11 cellular contexts compared by ENCODE assay signal in the genomic region with DNA sequence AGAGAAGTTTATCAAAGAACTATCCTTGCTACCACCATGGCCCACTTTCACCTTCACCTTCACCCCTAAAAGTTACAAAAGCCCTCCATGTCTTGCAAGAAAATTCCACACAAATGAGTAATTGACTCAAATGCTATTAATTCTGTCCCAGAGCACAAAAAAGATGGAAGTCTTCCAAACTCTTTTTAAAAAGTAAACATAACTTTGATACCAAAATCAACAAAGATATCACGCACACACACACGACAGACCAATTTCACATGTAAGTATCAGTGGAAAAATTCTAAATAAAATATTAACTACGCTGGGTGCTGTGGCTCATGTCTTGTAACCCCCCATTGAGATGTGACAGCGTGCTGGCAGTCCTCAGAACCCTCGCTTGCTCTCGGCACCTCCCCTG. TPM values are rescaled to one million over a fixed set of nuclear protein-coding genes. Genes with fewer than 3 reads are reported as not detected.
A peak's percentile ranks its signal among the peaks of the same experiment; 100 is the strongest.
DNase-seq lines count a peak whose midpoint lies in the region; ATAC-seq and TF ChIP-seq lines count a peak whose summit lies in the region.
"Had no signal": no experiment of that assay in that cellular context is flagged by ENCODE, and none has a peak within 500 bp of the region (broad histone marks: within the 10 kb centered on the region; RNA-seq: fewer than 3 reads in every experiment).

No MANE protein-coding gene starts in this region.

- no peak for TF ChIP-seq CTCF in left ventricle myocardium inferior (IDR thresholded peaks at IDR 0.05; ENCODE audit: borderline replicate concordance)
- TF ChIP-seq CTCF in ascending aorta (IDR thresholded peaks at IDR 0.05): no peak
- no peak for TF ChIP-seq CTCF in vagina (IDR thresholded peaks at IDR 0.05)

- intact Hi-C loops in left ventricle myocardium inferior (cut with micrococcal nuclease) (no loop called here), right cardiac atrium (cut with DNase I) (no loop called here), ascending aorta (cut with DNase I) (no loop called here), vagina (cut with DNase I) (no loop called here)

- no peaks in the 10 kb centered on the region for H3K9me3 ChIP-seq in left ventricle myocardium inferior (replicated peaks)
- H3K9me3 ChIP-seq in right cardiac atrium (ENCODE audit: control insufficient read depth, low read length): no peaks in the 10 kb centered on the region
- H3K9me3 ChIP-seq in ascending aorta: no peaks in the 10 kb centered on the region
- H3K9me3 ChIP-seq in vagina: no peaks in the 10 kb centered on the region
- H3K9me3 ChIP-seq: SJCRH30 had no signal

- H3K27me3 ChIP-seq in left ventricle myocardium inferior (ENCODE audit: low read depth) (no peaks in the 10 kb centered on the region), right cardiac atrium (ENCODE audit: control insufficient read depth, insufficient read depth) (no peaks in the 10 kb centered on the region), ascending aorta (no peaks in the 10 kb centered on the region), vagina (no peaks in the 10 kb centered on the region)
- H3K27me3 ChIP-seq: SJCRH30 had no signal

- TF ChIP-seq POLR2A in vagina (IDR thresholded peaks at IDR 0.05): no peak

- H3K36me3 ChIP-seq in left ventricle myocardium inferior (no peaks in the 10 kb centered on the region), ascending aorta (no peaks in the 10 kb centered on the region), vagina (no peaks in the 10 kb centered on the region)
- H3K36me3 ChIP-seq: SJCRH30 had no signal

- peak overlapping the region in 2 of 6 donors; percentile 90 to 97 for H3K27ac Mint-ChIP-seq in naive B cell

- H3K4me1 ChIP-seq in left ventricle myocardium inferior (peaks cover 19% of the 10 kb centered on the region), right cardiac atrium (ENCODE audit: control insufficient read depth, insufficient read depth, low read length) (no peaks in the 10 kb centered on the region), ascending aorta (peaks cover 0 to 15% of the 10 kb centered on the region in 2 donors), vagina (peaks cover 16% of the 10 kb centered on the region)

- peaks cover 27 to 38% (median 33%) of the 10 kb centered on the region in 3 donors for H3K4me1 Mint-ChIP-seq in naive B cell

- no peaks in the 10 kb centered on the region for H3K27me3 Mint-ChIP-seq in naive B cell

- H3K4me3 Mint-ChIP-seq in naive B cell: peak overlapping the region in 7 of 8 donors; percentile 22 to 97 (median 63)

- H3K36me3 Mint-ChIP-seq in naive B cell: no peaks in the 10 kb centered on the region

- H3K4me3 ChIP-seq in left ventricle myocardium inferior: no peak overlapping the region
- no peak overlapping the region for H3K4me3 ChIP-seq in right cardiac atrium (ENCODE audit: low read length)
- peak overlapping the region in 1 of 2 donors; percentile 83 for H3K4me3 ChIP-seq in ascending aorta
- H3K4me3 ChIP-seq in vagina: no peak overlapping the region

- no peak for DNase-seq in left ventricle myocardium inferior
- DNase-seq in right cardiac atrium: no peak
- DNase-seq in ascending aorta (ENCODE audit: low spot score in 2 of 2): no peak
- DNase-seq in naive B cell: no peak
- no peak for DNase-seq in vagina (ENCODE audit: extremely low spot score in 2 of 2)
- no peak for DNase-seq in iPS-NIHi11 (ENCODE audit: low spot score)
- no peak for DNase-seq in NCI-H2196 treated with DMSO at 0.1 percent for 48 hours (lab: John Stamatoyannopoulos, UW; ENCODE audit: unreplicated experiment)
- DNase-seq: activated gamma-delta T cell, NCI-H146, SJCRH30 had no signal

- H3K27ac ChIP-seq in left ventricle myocardium inferior (replicated peaks) (peak overlapping the region; percentile 91), right cardiac atrium (ENCODE audit: low read length) (no peak overlapping the region), ascending aorta (peak overlapping the region; percentile 90 to 91), vagina (peak overlapping the region; percentile 34)
- H3K27ac ChIP-seq: SJCRH30 had no signal

- no peaks in the 10 kb centered on the region for H3K9me3 Mint-ChIP-seq in naive B cell

- no peak for ATAC-seq in right cardiac atrium
- ATAC-seq in naive B cell (ENCODE audit: low read depth in 2 of 2): no peak
- ATAC-seq in HG02588 (IDR thresholded peaks at IDR 0.05; ENCODE audit: unreplicated experiment): no peak

- 62% methylated on average over 6 of the region's 6 CpGs for WGBS in right cardiac atrium

RNA-seq across cellular contexts. Expression of a gene that starts 1.1 kb away (rescaled TPM):
- total RNA-seq in left ventricle myocardium inferior (47.7 TPM), right cardiac atrium (10 to 100 TPM; 24.7 to 42.7 (median 27.7) TPM), ascending aorta (10.3 TPM), vagina (47.4 TPM)
- polyA plus RNA-seq in right cardiac atrium (31.7 TPM), naive B cell (ENCODE audit: low read depth in 6 of 6) (10 to 100 TPM; 26.9 to 37.7 (median 34.2) TPM)
